In genomic region chr2:1974391-1974790, GRCh38 we compare ENCODE assay signal across 1 cellular context.
TF ChIP-seq lines count a peak whose summit lies in the region.

No MANE protein-coding gene starts in this region.

TF ChIP-seq in HEK293, 187 proteins besides CTCF, POLR2A, EP300 and RAD21 (continued from another document):
- TF ChIP-seq SCRT2 (tag by site-specific recombination; IDR thresholded peaks at IDR 0.05) (no peak), ZBTB26 (tag by site-specific recombination; optimal IDR thresholded peaks at IDR 0.05) (no peak), ZNF404 (tag by site-specific recombination; IDR thresholded peaks at IDR 0.05) (no peak), YY1 (tag by site-specific recombination; IDR thresholded peaks at IDR 0.05) (no peak), ATF2 (tag by site-specific recombination; IDR thresholded peaks at IDR 0.05; ENCODE audit: low read depth) (no peak), ZNF138 (tag by site-specific recombination; IDR thresholded peaks at IDR 0.05; ENCODE audit: borderline replicate concordance) (no peak), ZBTB49 (tag by site-specific recombination; IDR thresholded peaks at IDR 0.05; ENCODE audit: low read depth) (no peak), ZNF37A (tag by site-specific recombination; IDR thresholded peaks at IDR 0.05) (no peak), ZIC2 (tag by site-specific recombination; IDR thresholded peaks at IDR 0.05) (peak; percentile 65; the same call in 1 of the 2 replicates), ZNF23 (tag by site-specific recombination; IDR thresholded peaks at IDR 0.05; ENCODE audit: borderline replicate concordance) (no peak), ZNF121 (tag by site-specific recombination; IDR thresholded peaks at IDR 0.05) (no peak), BCL11B (tag by site-specific recombination; IDR thresholded peaks at IDR 0.05; ENCODE audit: low read depth) (no peak), ZNF571 (tag by site-specific recombination; IDR thresholded peaks at IDR 0.05) (no peak), ZNF660 (tag by site-specific recombination; IDR thresholded peaks at IDR 0.05) (peak; percentile 65; the same call in 1 of the 2 replicates), ZNF548 (tag by site-specific recombination; IDR thresholded peaks at IDR 0.05) (no peak), ZNF366 (tag by site-specific recombination; conservative IDR thresholded peaks at IDR 0.05) (peak; percentile 43), ZNF701 (tag by site-specific recombination; IDR thresholded peaks at IDR 0.05) (no peak), ZNF76 (tag by site-specific recombination; IDR thresholded peaks at IDR 0.05; ENCODE audit: borderline replicate concordance, low read depth) (no peak), ZBTB17 (tag by site-specific recombination; IDR thresholded peaks at IDR 0.05) (0 out of 2 replicates have a peak, but pooled peaks have one; percentile 10), ZNF785 (tag by site-specific recombination; IDR thresholded peaks at IDR 0.05) (no peak), ZNF488 (tag by site-specific recombination; IDR thresholded peaks at IDR 0.05) (no peak), ZNF600 (tag by site-specific recombination; IDR thresholded peaks at IDR 0.05) (no peak), FEZF1 (tag by site-specific recombination; IDR thresholded peaks at IDR 0.05) (peak; percentile 40; the same call in 1 of the 2 replicates), ZNF433 (tag by site-specific recombination; IDR thresholded peaks at IDR 0.05; ENCODE audit: low read depth) (no peak), ZFHX2 (tag by site-specific recombination; conservative IDR thresholded peaks at IDR 0.05) (0 out of 2 replicates have a peak, but pooled peaks have one; percentile 21), ZFP37 (tag by site-specific recombination; IDR thresholded peaks at IDR 0.05) (no peak), ZBTB7A (tag by site-specific recombination; IDR thresholded peaks at IDR 0.05; ENCODE audit: low read depth) (no peak), ZNF280C (tag by site-specific recombination; IDR thresholded peaks at IDR 0.05) (no peak), ZNF223 (tag by site-specific recombination; IDR thresholded peaks at IDR 0.05) (no peak), ZNF394 (tag by site-specific recombination; IDR thresholded peaks at IDR 0.05; ENCODE audit: borderline replicate concordance) (no peak), SP2 (tag by site-specific recombination; IDR thresholded peaks at IDR 0.05) (no peak), ZNF792 (tag by site-specific recombination; IDR thresholded peaks at IDR 0.05) (no peak), ZNF473 (tag by site-specific recombination; IDR thresholded peaks at IDR 0.05) (no peak), ZNF221 (tag by site-specific recombination; IDR thresholded peaks at IDR 0.05; ENCODE audit: borderline replicate concordance) (no peak)
